Comparison of ENCODE assay signal across 3 cellular contexts in genomic region chr17:14494161-14494560, GRCh38.
TF ChIP-seq lines count a peak whose summit lies in the region.

No MANE protein-coding gene starts in this region.

TF ChIP-seq in HepG2, 621 proteins besides CTCF, POLR2A, EP300 and RAD21:
- TF ChIP-seq CEBPB (IDR thresholded peaks at IDR 0.05; ENCODE audit: borderline replicate concordance, low read depth, low read length) (peak; percentile 51; the same call in 1 of the 2 replicates), ZSCAN30 (CRISPR knock-in tag; IDR thresholded peaks at IDR 0.05) (no peak), ATF7 (IDR thresholded peaks at IDR 0.05) (peak; percentile 21; the same call in 1 of the 2 replicates), ATF7 (CRISPR knock-in tag; IDR thresholded peaks at IDR 0.05) (no peak)

TF ChIP-seq in IMR-90, 13 proteins besides CTCF, POLR2A, EP300 and RAD21:
- TF ChIP-seq MAZ (IDR thresholded peaks at IDR 0.05; ENCODE audit: borderline replicate concordance, low read depth, low read length), result no peak
- no peak for TF ChIP-seq CHD1 (IDR thresholded peaks at IDR 0.05; ENCODE audit: low read depth, low read length)
- TF ChIP-seq CEBPB (IDR thresholded peaks at IDR 0.05; ENCODE audit: low read depth, low read length), result peak; percentile 47; the same call in 1 of the 2 replicates
TF ChIP-seq in IMR-90: peak in this region for 1.

TF ChIP-seq in H1, 55 proteins besides CTCF, POLR2A, EP300 and RAD21:
- TF ChIP-seq SAP30 (IDR thresholded peaks at IDR 0.05; ENCODE audit: insufficient read depth, insufficient replicate concordance, low read length) (no peak), CBX5 (IDR thresholded peaks at IDR 0.05; ENCODE audit: low read depth, low read length) (no peak), NRF1 (IDR thresholded peaks at IDR 0.05; ENCODE audit: low read depth, low read length) (no peak), CREB1 (IDR thresholded peaks at IDR 0.05) (no peak), HDAC2 (IDR thresholded peaks at IDR 0.05; ENCODE audit: borderline replicate concordance in 1 of 2, low read depth in 2 of 2, low read length in 2 of 2) (no peak), YY1 (IDR thresholded peaks at IDR 0.05; ENCODE audit: low read depth, low read length) (no peak), EGR1 (IDR thresholded peaks at IDR 0.05; ENCODE audit: borderline replicate concordance, low read depth, low read length) (no peak), SP2 (IDR thresholded peaks at IDR 0.05; ENCODE audit: low read length) (no peak), EZH2 (IDR thresholded peaks at IDR 0.05; ENCODE audit: low read depth, low read length, severe bottlenecking) (no peak)
TF ChIP-seq in H1: peak in this region for 0.
